In the genomic region with DNA sequence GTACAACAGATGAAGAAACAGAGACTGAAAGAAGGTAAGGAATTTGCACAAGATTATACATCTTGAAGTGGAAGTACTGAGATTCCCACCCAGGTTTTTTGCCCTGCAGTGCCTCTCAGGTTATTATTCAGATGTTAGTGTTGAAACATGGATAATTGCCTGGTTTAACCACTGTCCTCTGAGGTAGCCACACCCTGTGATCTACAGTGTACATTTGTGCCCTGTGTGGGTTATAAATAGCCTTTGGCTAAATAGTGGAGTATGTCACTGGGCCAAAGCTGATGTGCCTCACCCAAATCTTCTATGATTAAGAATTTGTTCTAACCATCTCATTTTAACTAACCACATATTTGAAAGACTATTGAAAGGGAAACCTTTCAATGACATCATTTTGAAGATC, we compare ENCODE assay signal across 15 cellular contexts. TPM values are rescaled to one million over a fixed set of nuclear protein-coding genes. Genes with fewer than 3 reads are reported as not detected.
A peak's percentile ranks its signal among the peaks of the same experiment; 100 is the strongest.
DNase-seq lines count a peak whose midpoint lies in the region; ATAC-seq lines count a peak whose summit lies in the region.
"Had no signal": no experiment of that assay in that cellular context is flagged by ENCODE, and none has a peak within 500 bp of the region (broad histone marks: within the 10 kb centered on the region; RNA-seq: fewer than 3 reads in every experiment).

No MANE protein-coding gene starts in this region.

- no peaks in the 10 kb centered on the region for H3K9me3 ChIP-seq in MG63
- H3K9me3 ChIP-seq: gastroesophageal sphincter had no signal

- intact Hi-C loops in sciatic nerve (cut with DNase I): no loop called here

- peak; percentile 59 for DNase-seq in GM04503 (ENCODE audit: low read depth)
- peak; percentile 32 for DNase-seq in MG63
- no peak for DNase-seq in sciatic nerve (ENCODE audit: low spot score)
- no peak for DNase-seq in mucosa of gallbladder (ENCODE audit: low spot score)
- DNase-seq in activated CD4-positive, CD25-positive, alpha-beta regulatory T cell treated with anti-CD3 and anti-CD28 coated beads, Interleukin-2, amount 50 U/mL, for 72 hours: no peak
- DNase-seq: activated CD4-positive, CD25-positive, alpha-beta regulatory T cell; activated naive CD8-positive, alpha-beta T cell treated with anti-CD3 and anti-CD28 coated beads, Interleukin-2, amount 50 U/mL, for 24 hours; cortex of kidney; islet precursor cell; KBM-7; naive thymus-derived CD4-positive, alpha-beta T cell; NCI-H2029 treated with DMSO at 0.1 percent for 48 hours had no signal

- no peak overlapping the region for H3K4me3 ChIP-seq in MG63
- H3K4me3 ChIP-seq: gastroesophageal sphincter had no signal

- no peaks in the 10 kb centered on the region for H3K36me3 ChIP-seq in MG63
- H3K36me3 ChIP-seq: gastroesophageal sphincter had no signal

- peak; percentile 57 for ATAC-seq in esophagus mucosa
- ATAC-seq in sciatic nerve: peak; percentile 62
- ATAC-seq in GM21367 (IDR thresholded peaks at IDR 0.05; ENCODE audit: unreplicated experiment): no peak
- ATAC-seq: activated naive CD8-positive, alpha-beta T cell treated with anti-CD3 and anti-CD28 coated beads, Interleukin-2, amount 50 U/mL, for 24 hours; gastroesophageal sphincter; naive thymus-derived CD4-positive, alpha-beta T cell had no signal

- no peaks in the 10 kb centered on the region for H3K27me3 ChIP-seq in MG63
- H3K27me3 ChIP-seq: gastroesophageal sphincter had no signal

RNA-seq across cellular contexts. Expression of gene ASB5, which starts 5.4 kb away (rescaled TPM):
- 0.32 and 3.6 TPM in 2 replicates for total RNA-seq in MG63 (2014; rRNA removed; shearing (Covaris generic); ENCODE audit: low replicate concordance)
- total RNA-seq in esophagus mucosa: 0.16 TPM
- 0.09 TPM for total RNA-seq in sciatic nerve
- total RNA-seq in mucosa of gallbladder: 4.5 TPM
- total RNA-seq: naive thymus-derived CD4-positive, alpha-beta T cell had no signal

RNA-seq across cellular contexts. Expression of gene SPCS3, which starts 45.3 kb away (rescaled TPM):
- 49.2 and 94.5 TPM in 2 replicates for total RNA-seq in MG63 (2014; rRNA removed; shearing (Covaris generic); ENCODE audit: low replicate concordance)
- total RNA-seq in esophagus mucosa (61.5 TPM), sciatic nerve (122 TPM), mucosa of gallbladder (151 TPM)

Comparison
In these comparisons a context has a peak if more than half of its experiments do, and no peak if none do; other contexts are left out.
1. DNase-seq: peak in GM04503 (single experiment) and MG63 (single experiment); none in sciatic nerve (single experiment), mucosa of gallbladder (single experiment) and activated CD4-positive, CD25-positive, alpha-beta regulatory T cell treated with anti-CD3 and anti-CD28 coated beads, Interleukin-2, amount 50 U/mL, for 72 hours (single experiment).